Comparison of ENCODE assay signal across 7 cellular contexts in genomic region chr19:29709440-29709798, GRCh38. TPM values are rescaled to one million over a fixed set of nuclear protein-coding genes. Genes with fewer than 3 reads are reported as not detected.
DNase-seq lines count a peak whose midpoint lies in the region; ATAC-seq and TF ChIP-seq lines count a peak whose summit lies in the region.
"Not testable (repeated sequence)": the region's sequence is repeated elsewhere in the genome, so short reads cannot be mapped to it uniquely, and the experiment has no call there.

No MANE protein-coding gene starts in this region.

- POLR2A ChIA-PET in CD8-positive, alpha-beta T cell (lab: Charles Lee) = interaction anchor here (0.8 kb wide), 1 partner anchor 103 kb away, joined by 3 read pairs; the partner anchor contains the start of gene POP4
- POLR2A ChIA-PET in activated naive CD8-positive, alpha-beta T cell treated with anti-CD3 and anti-CD28 coated beads, Interleukin-2, amount 10 ng/mL, durations not matched to agents 7 days and 5 days (lab: Charles Lee) = interaction anchor here (0.6 to 8.2 kb wide), 3 partner anchors 89 to 108 kb away, joined by 3 to 96 read pairs (median 4); partner anchors contain the start of gene POP4

- peaks cover 10% of the 10 kb centered on the region for H3K36me3 ChIP-seq in CD8-positive, alpha-beta T cell (ENCODE audit: insufficient read depth, low read length)
- H3K36me3 ChIP-seq in right atrium auricular region (peaks cover 27% of the 10 kb centered on the region), subcutaneous abdominal adipose tissue (ENCODE audit: control insufficient read depth in 5 of 5, insufficient read depth in 5 of 5, low read length in 5 of 5) (peaks cover 0 to 33% (median 15%) of the 10 kb centered on the region in 5 donors)

- H3K9me3 Mint-ChIP-seq in CD8-positive, alpha-beta T cell; activated CD8-positive, alpha-beta memory T cell treated with anti-CD3 and anti-CD28 coated beads, Interleukin-2, amount 10 ng/mL, durations not matched to agents 7 days and 5 days (ENCODE audit: low read depth); activated naive CD8-positive, alpha-beta T cell treated with anti-CD3 and anti-CD28 coated beads, Interleukin-2, amount 10 ng/mL, durations not matched to agents 7 days and 5 days; memory B cell; osteocyte (ENCODE audit: unreplicated experiment): not testable (repeated sequence)

- ATAC-seq in CD8-positive, alpha-beta T cell; activated CD8-positive, alpha-beta memory T cell treated with anti-CD3 and anti-CD28 coated beads, Interleukin-2, amount 10 ng/mL, durations not matched to agents 7 days and 5 days; activated naive CD8-positive, alpha-beta T cell treated with anti-CD3 and anti-CD28 coated beads, Interleukin-2, amount 10 ng/mL, durations not matched to agents 7 days and 5 days (ENCODE audit: low read depth); memory B cell (ENCODE audit: low read depth): not testable (repeated sequence)

- H3K27ac ChIP-seq in CD8-positive, alpha-beta T cell (ENCODE audit: low read depth, low read length) = not testable (repeated sequence)
- peak overlapping the region; percentile 44 to 61 for H3K27ac ChIP-seq in right atrium auricular region
- peak overlapping the region; percentile 99 for H3K27ac ChIP-seq in subcutaneous abdominal adipose tissue (ENCODE audit: low read depth, low read length)

- peaks cover 50% of the 10 kb centered on the region for H3K36me3 Mint-ChIP-seq in CD8-positive, alpha-beta T cell
- H3K36me3 Mint-ChIP-seq in activated CD8-positive, alpha-beta memory T cell treated with anti-CD3 and anti-CD28 coated beads, Interleukin-2, amount 10 ng/mL, durations not matched to agents 7 days and 5 days = peaks cover 48% of the 10 kb centered on the region
- peaks cover 40% of the 10 kb centered on the region for H3K36me3 Mint-ChIP-seq in activated naive CD8-positive, alpha-beta T cell treated with anti-CD3 and anti-CD28 coated beads, Interleukin-2, amount 10 ng/mL, durations not matched to agents 7 days and 5 days
- H3K36me3 Mint-ChIP-seq in memory B cell; osteocyte (ENCODE audit: unreplicated experiment): not testable (repeated sequence)

- H3K27me3 Mint-ChIP-seq in CD8-positive, alpha-beta T cell (ENCODE audit: low read depth); activated CD8-positive, alpha-beta memory T cell treated with anti-CD3 and anti-CD28 coated beads, Interleukin-2, amount 10 ng/mL, durations not matched to agents 7 days and 5 days; activated naive CD8-positive, alpha-beta T cell treated with anti-CD3 and anti-CD28 coated beads, Interleukin-2, amount 10 ng/mL, durations not matched to agents 7 days and 5 days; memory B cell; osteocyte (ENCODE audit: unreplicated experiment): not testable (repeated sequence)

- peaks cover 78% of the 10 kb centered on the region for H3K4me1 ChIP-seq in CD8-positive, alpha-beta T cell (ENCODE audit: insufficient read depth, low read length)
- H3K4me1 ChIP-seq in right atrium auricular region = peaks cover 0 to 36% of the 10 kb centered on the region in 2 donors
- peaks cover 7 to 94% (median 83%) of the 10 kb centered on the region in 5 donors for H3K4me1 ChIP-seq in subcutaneous abdominal adipose tissue (ENCODE audit: control insufficient read depth in 5 of 5, insufficient read depth in 5 of 5, low read length in 5 of 5)

- peak overlapping the region; percentile 84 for H3K27ac Mint-ChIP-seq in CD8-positive, alpha-beta T cell
- H3K27ac Mint-ChIP-seq in activated CD8-positive, alpha-beta memory T cell treated with anti-CD3 and anti-CD28 coated beads, Interleukin-2, amount 10 ng/mL, durations not matched to agents 7 days and 5 days = peak overlapping the region; percentile 12
- peak overlapping the region; percentile 53 for H3K27ac Mint-ChIP-seq in activated naive CD8-positive, alpha-beta T cell treated with anti-CD3 and anti-CD28 coated beads, Interleukin-2, amount 10 ng/mL, durations not matched to agents 7 days and 5 days
- peak overlapping the region; percentile 64 for H3K27ac Mint-ChIP-seq in memory B cell
- H3K27ac Mint-ChIP-seq in osteocyte (ENCODE audit: unreplicated experiment) = peak overlapping the region; percentile 56

- DNase-seq in CD8-positive, alpha-beta T cell; activated CD8-positive, alpha-beta memory T cell treated with anti-CD3 and anti-CD28 coated beads, Interleukin-2, amount 10 ng/mL, durations not matched to agents 7 days and 5 days; activated naive CD8-positive, alpha-beta T cell treated with anti-CD3 and anti-CD28 coated beads, Interleukin-2, amount 10 ng/mL, durations not matched to agents 7 days and 5 days; right atrium auricular region (ENCODE audit: low spot score); memory B cell (ENCODE audit: low spot score in 2 of 2); osteocyte (ENCODE audit: extremely low spot score, unreplicated experiment): not testable (repeated sequence)

- CTCF ChIA-PET in CD8-positive, alpha-beta T cell (lab: Charles Lee) = interaction anchor here (9.6 to 19.9 kb wide), 2 partner anchors 17 to 101 kb away, joined by 246 to 371 read pairs; partner anchors contain the start of gene POP4
- CTCF ChIA-PET in activated CD8-positive, alpha-beta memory T cell treated with anti-CD3 and anti-CD28 coated beads, Interleukin-2, amount 10 ng/mL, durations not matched to agents 7 days and 5 days (lab: Charles Lee) = interaction anchor here (1.1 to 10.3 kb wide), 4 partner anchors 15 to 101 kb away, joined by 3 to 162 read pairs (median 38); partner anchors contain the start of gene POP4

- not testable (repeated sequence) for H3K4me3 Mint-ChIP-seq in CD8-positive, alpha-beta T cell; activated CD8-positive, alpha-beta memory T cell treated with anti-CD3 and anti-CD28 coated beads, Interleukin-2, amount 10 ng/mL, durations not matched to agents 7 days and 5 days; activated naive CD8-positive, alpha-beta T cell treated with anti-CD3 and anti-CD28 coated beads, Interleukin-2, amount 10 ng/mL, durations not matched to agents 7 days and 5 days; memory B cell; osteocyte (ENCODE audit: unreplicated experiment)

- not testable (repeated sequence) for TF ChIP-seq CTCF in CD8-positive, alpha-beta T cell (IDR thresholded peaks at IDR 0.05); right atrium auricular region (IDR thresholded peaks at IDR 0.05); osteocyte (IDR thresholded peaks at IDR 0.05)

- not testable (repeated sequence) for H3K4me3 ChIP-seq in CD8-positive, alpha-beta T cell (ENCODE audit: low read depth, low read length); right atrium auricular region
- peak overlapping the region in 3 of 5 donors; percentile 19 to 69 (median 46) for H3K4me3 ChIP-seq in subcutaneous abdominal adipose tissue (ENCODE audit: low read depth in 1 of 5, low read length in 5 of 5)

- intact Hi-C loops in CD8-positive, alpha-beta T cell (cut with DNase I, micrococcal nuclease) = not testable (repeated sequence)

- H3K9me3 ChIP-seq in CD8-positive, alpha-beta T cell (ENCODE audit: low read length); right atrium auricular region; subcutaneous abdominal adipose tissue (ENCODE audit: control insufficient read depth in 5 of 5, low read length in 5 of 5): not testable (repeated sequence)

- peaks cover 72% of the 10 kb centered on the region for H3K4me1 Mint-ChIP-seq in CD8-positive, alpha-beta T cell (ENCODE audit: low read depth)
- peaks cover 88% of the 10 kb centered on the region for H3K4me1 Mint-ChIP-seq in activated CD8-positive, alpha-beta memory T cell treated with anti-CD3 and anti-CD28 coated beads, Interleukin-2, amount 10 ng/mL, durations not matched to agents 7 days and 5 days
- H3K4me1 Mint-ChIP-seq in activated naive CD8-positive, alpha-beta T cell treated with anti-CD3 and anti-CD28 coated beads, Interleukin-2, amount 10 ng/mL, durations not matched to agents 7 days and 5 days = peaks cover 56% of the 10 kb centered on the region
- H3K4me1 Mint-ChIP-seq in memory B cell (peaks cover 25% of the 10 kb centered on the region), osteocyte (ENCODE audit: unreplicated experiment) (peaks cover 24% of the 10 kb centered on the region)

- H3K27me3 ChIP-seq in CD8-positive, alpha-beta T cell (ENCODE audit: insufficient read depth, low read length); right atrium auricular region; subcutaneous abdominal adipose tissue (ENCODE audit: control insufficient read depth in 5 of 5, insufficient read depth in 4 of 5, low read length in 5 of 5): not testable (repeated sequence)

- H3K9ac ChIP-seq in subcutaneous abdominal adipose tissue (ENCODE audit: low read length in 5 of 5) = peak overlapping the region; percentile 38 to 97 (median 65)

RNA-seq across cellular contexts. Expression of gene C19orf12, which starts 5.6 kb away (rescaled TPM):
- 1 to 10 TPM; 7.0 to 8.9 TPM for total RNA-seq in CD8-positive, alpha-beta T cell
- total RNA-seq in activated CD8-positive, alpha-beta memory T cell treated with anti-CD3 and anti-CD28 coated beads, Interleukin-2, amount 10 ng/mL, durations not matched to agents 7 days and 5 days = 10 to 100 TPM; 43.6 to 44.1 TPM
- 10 to 100 TPM; 31.8 to 38.2 TPM for total RNA-seq in activated naive CD8-positive, alpha-beta T cell treated with anti-CD3 and anti-CD28 coated beads, Interleukin-2, amount 10 ng/mL, durations not matched to agents 7 days and 5 days
- 10 to 100 TPM; 47.9 to 61.4 TPM for total RNA-seq in right atrium auricular region
- total RNA-seq in osteocyte = 40.0 and 42.7 TPM in 2 replicates

RNA-seq across cellular contexts. Expression of gene PLEKHF1, which starts 44.2 kb away (rescaled TPM):
- 10 to 100 TPM; 33.7 to 34.1 TPM for total RNA-seq in CD8-positive, alpha-beta T cell
- total RNA-seq in activated CD8-positive, alpha-beta memory T cell treated with anti-CD3 and anti-CD28 coated beads, Interleukin-2, amount 10 ng/mL, durations not matched to agents 7 days and 5 days = 10 to 100 TPM; 42.4 to 64.1 TPM
- total RNA-seq in activated naive CD8-positive, alpha-beta T cell treated with anti-CD3 and anti-CD28 coated beads, Interleukin-2, amount 10 ng/mL, durations not matched to agents 7 days and 5 days = 10 to 100 TPM; 33.3 to 35.9 TPM
- total RNA-seq in right atrium auricular region (10 to 100 TPM; 32.4 to 86.3 TPM), osteocyte (27.3 and 36.1 TPM in 2 replicates)

Comparison
In these comparisons a context has a peak if more than half of its experiments do, and no peak if none do; other contexts are left out.
1. H3K27ac Mint-ChIP-seq: peak in every context shown above with its lines; median percentile 84 in CD8-positive, alpha-beta T cell; 64 in memory B cell; 56 in osteocyte; 53 in activated naive CD8-positive, alpha-beta T cell treated with anti-CD3 and anti-CD28 coated beads, Interleukin-2, amount 10 ng/mL, durations not matched to agents 7 days and 5 days; 12 in activated CD8-positive, alpha-beta memory T cell treated with anti-CD3 and anti-CD28 coated beads, Interleukin-2, amount 10 ng/mL, durations not matched to agents 7 days and 5 days.